1 cellular context compared by ENCODE assay signal in the genomic region with DNA sequence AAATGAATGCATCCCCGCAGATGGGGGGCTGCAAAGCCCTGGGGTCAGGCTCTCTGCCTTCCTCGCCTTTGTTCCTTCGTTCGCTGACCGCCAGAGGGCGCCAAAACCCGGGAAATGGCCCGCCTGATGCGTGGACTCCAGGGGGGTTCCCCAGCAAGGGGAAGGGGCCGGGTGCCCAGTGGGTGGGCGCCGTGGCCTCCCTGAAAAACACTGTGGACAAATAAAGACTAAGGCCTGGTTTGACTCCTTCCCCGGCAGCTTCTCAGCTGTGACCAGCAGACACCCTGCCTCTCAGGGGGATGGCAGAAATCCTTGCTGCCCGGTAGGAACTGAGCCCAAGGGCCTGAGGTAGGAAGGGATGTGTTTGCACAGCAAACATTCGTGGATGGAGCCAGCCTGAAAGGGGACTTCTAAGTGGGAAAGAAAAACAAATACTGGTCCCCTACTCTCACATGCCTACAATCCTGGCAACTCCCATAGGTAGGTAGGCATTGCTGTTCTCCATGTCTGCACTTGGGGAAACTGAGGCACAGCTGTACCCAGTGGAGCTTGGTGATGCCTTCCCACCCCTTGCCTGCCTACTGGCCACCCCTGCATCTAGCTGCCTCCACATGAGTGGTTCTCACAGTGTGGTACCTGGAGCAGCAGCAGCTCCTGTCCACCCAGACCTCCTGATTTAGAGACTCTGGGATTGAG.
A peak's percentile ranks its signal among the peaks of the same experiment; 100 is the strongest.
TF ChIP-seq lines count a peak whose summit lies in the region.

No MANE protein-coding gene starts in this region.

TF ChIP-seq in GM12878, 131 proteins besides CTCF, POLR2A, EP300 and RAD21 (continued from another document):
- TF ChIP-seq, protein P1, sequence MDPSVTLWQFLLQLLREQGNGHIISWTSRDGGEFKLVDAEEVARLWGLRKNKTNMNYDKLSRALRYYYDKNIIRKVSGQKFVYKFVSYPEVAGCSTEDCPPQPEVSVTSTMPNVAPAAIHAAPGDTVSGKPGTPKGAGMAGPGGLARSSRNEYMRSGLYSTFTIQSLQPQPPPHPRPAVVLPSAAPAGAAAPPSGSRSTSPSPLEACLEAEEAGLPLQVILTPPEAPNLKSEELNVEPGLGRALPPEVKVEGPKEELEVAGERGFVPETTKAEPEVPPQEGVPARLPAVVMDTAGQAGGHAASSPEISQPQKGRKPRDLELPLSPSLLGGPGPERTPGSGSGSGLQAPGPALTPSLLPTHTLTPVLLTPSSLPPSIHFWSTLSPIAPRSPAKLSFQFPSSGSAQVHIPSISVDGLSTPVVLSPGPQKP (IDR thresholded peaks at IDR 0.05; ENCODE audit: low read depth, low read length): no peak
- TF ChIP-seq SMC3 (IDR thresholded peaks at IDR 0.05; ENCODE audit: borderline replicate concordance, low read length) (peak; percentile 88), IKZF1 (conservative IDR thresholded peaks at IDR 0.05) (peak; percentile 40; the same call in 1 of the 2 replicates), TAF1 (IDR thresholded peaks at IDR 0.05; ENCODE audit: borderline replicate concordance, low read depth, low read length) (no peak), POLR2AphosphoS5 (IDR thresholded peaks at IDR 0.05; ENCODE audit: low read length) (no peak), RUNX3 (IDR thresholded peaks at IDR 0.05; ENCODE audit: low read length) (no peak), BHLHE40 (IDR thresholded peaks at IDR 0.05; ENCODE audit: borderline replicate concordance in 1 of 2, low read depth in 2 of 2, low read length in 1 of 2) (0 out of 4 replicates have a peak, but pooled peaks of 1 of the 2 experiments have one; percentile 15), FOXM1 (IDR thresholded peaks at IDR 0.05; ENCODE audit: low read depth, low read length) (no peak), YY1 (IDR thresholded peaks at IDR 0.05; ENCODE audit: low read depth, low read length) (peak; percentile 66; the same call in 1 of the 2 replicates), EGR1 (IDR thresholded peaks at IDR 0.05; ENCODE audit: borderline replicate concordance in 1 of 2, low read depth in 2 of 2, low read length in 2 of 2) (no peak), MXI1 (IDR thresholded peaks at IDR 0.05; ENCODE audit: low read depth, low read length) (no peak), SRF (IDR thresholded peaks at IDR 0.05; ENCODE audit: low read depth in 2 of 2, low read length in 2 of 2) (no peak), ZNF207 (IDR thresholded peaks at IDR 0.05; ENCODE audit: borderline replicate concordance) (peak; percentile 59; the same call in 1 of the 2 replicates)
- TF ChIP-seq, protein P2, sequence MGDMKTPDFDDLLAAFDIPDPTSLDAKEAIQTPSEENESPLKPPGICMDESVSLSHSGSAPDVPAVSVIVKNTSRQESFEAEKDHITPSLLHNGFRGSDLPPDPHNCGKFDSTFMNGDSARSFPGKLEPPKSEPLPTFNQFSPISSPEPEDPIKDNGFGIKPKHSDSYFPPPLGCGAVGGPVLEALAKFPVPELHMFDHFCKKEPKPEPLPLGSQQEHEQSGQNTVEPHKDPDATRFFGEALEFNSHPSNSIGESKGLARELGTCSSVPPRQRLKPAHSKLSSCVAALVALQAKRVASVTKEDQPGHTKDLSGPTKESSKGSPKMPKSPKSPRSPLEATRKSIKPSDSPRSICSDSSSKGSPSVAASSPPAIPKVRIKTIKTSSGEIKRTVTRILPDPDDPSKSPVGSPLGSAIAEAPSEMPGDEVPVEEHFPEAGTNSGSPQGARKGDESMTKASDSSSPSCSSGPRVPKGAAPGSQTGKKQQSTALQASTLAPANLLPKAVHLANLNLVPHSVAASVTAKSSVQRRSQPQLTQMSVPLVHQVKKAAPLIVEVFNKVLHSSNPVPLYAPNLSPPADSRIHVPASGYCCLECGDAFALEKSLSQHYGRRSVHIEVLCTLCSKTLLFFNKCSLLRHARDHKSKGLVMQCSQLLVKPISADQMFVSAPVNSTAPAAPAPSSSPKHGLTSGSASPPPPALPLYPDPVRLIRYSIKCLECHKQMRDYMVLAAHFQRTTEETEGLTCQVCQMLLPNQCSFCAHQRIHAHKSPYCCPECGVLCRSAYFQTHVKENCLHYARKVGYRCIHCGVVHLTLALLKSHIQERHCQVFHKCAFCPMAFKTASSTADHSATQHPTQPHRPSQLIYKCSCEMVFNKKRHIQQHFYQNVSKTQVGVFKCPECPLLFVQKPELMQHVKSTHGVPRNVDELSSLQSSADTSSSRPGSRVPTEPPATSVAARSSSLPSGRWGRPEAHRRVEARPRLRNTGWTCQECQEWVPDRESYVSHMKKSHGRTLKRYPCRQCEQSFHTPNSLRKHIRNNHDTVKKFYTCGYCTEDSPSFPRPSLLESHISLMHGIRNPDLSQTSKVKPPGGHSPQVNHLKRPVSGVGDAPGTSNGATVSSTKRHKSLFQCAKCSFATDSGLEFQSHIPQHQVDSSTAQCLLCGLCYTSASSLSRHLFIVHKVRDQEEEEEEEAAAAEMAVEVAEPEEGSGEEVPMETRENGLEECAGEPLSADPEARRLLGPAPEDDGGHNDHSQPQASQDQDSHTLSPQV (IDR thresholded peaks at IDR 0.05): no peak
- TF ChIP-seq, protein P3, sequence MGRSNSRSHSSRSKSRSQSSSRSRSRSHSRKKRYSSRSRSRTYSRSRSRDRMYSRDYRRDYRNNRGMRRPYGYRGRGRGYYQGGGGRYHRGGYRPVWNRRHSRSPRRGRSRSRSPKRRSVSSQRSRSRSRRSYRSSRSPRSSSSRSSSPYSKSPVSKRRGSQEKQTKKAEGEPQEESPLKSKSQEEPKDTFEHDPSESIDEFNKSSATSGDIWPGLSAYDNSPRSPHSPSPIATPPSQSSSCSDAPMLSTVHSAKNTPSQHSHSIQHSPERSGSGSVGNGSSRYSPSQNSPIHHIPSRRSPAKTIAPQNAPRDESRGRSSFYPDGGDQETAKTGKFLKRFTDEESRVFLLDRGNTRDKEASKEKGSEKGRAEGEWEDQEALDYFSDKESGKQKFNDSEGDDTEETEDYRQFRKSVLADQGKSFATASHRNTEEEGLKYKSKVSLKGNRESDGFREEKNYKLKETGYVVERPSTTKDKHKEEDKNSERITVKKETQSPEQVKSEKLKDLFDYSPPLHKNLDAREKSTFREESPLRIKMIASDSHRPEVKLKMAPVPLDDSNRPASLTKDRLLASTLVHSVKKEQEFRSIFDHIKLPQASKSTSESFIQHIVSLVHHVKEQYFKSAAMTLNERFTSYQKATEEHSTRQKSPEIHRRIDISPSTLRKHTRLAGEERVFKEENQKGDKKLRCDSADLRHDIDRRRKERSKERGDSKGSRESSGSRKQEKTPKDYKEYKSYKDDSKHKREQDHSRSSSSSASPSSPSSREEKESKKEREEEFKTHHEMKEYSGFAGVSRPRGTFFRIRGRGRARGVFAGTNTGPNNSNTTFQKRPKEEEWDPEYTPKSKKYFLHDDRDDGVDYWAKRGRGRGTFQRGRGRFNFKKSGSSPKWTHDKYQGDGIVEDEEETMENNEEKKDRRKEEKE (IDR thresholded peaks at IDR 0.05): no peak
- TF ChIP-seq, protein P4, sequence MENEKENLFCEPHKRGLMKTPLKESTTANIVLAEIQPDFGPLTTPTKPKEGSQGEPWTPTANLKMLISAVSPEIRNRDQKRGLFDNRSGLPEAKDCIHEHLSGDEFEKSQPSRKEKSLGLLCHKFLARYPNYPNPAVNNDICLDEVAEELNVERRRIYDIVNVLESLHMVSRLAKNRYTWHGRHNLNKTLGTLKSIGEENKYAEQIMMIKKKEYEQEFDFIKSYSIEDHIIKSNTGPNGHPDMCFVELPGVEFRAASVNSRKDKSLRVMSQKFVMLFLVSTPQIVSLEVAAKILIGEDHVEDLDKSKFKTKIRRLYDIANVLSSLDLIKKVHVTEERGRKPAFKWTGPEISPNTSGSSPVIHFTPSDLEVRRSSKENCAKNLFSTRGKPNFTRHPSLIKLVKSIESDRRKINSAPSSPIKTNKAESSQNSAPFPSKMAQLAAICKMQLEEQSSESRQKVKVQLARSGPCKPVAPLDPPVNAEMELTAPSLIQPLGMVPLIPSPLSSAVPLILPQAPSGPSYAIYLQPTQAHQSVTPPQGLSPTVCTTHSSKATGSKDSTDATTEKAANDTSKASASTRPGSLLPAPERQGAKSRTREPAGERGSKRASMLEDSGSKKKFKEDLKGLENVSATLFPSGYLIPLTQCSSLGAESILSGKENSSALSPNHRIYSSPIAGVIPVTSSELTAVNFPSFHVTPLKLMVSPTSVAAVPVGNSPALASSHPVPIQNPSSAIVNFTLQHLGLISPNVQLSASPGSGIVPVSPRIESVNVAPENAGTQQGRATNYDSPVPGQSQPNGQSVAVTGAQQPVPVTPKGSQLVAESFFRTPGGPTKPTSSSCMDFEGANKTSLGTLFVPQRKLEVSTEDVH (IDR thresholded peaks at IDR 0.05; ENCODE audit: low read depth, partially characterized antibody): no peak
- TF ChIP-seq, protein P5, sequence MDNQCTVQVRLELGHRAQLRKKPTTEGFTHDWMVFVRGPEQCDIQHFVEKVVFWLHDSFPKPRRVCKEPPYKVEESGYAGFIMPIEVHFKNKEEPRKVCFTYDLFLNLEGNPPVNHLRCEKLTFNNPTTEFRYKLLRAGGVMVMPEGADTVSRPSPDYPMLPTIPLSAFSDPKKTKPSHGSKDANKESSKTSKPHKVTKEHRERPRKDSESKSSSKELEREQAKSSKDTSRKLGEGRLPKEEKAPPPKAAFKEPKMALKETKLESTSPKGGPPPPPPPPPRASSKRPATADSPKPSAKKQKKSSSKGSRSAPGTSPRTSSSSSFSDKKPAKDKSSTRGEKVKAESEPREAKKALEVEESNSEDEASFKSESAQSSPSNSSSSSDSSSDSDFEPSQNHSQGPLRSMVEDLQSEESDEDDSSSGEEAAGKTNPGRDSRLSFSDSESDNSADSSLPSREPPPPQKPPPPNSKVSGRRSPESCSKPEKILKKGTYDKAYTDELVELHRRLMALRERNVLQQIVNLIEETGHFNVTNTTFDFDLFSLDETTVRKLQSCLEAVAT (IDR thresholded peaks at IDR 0.05): no peak
- TF ChIP-seq, protein P6, sequence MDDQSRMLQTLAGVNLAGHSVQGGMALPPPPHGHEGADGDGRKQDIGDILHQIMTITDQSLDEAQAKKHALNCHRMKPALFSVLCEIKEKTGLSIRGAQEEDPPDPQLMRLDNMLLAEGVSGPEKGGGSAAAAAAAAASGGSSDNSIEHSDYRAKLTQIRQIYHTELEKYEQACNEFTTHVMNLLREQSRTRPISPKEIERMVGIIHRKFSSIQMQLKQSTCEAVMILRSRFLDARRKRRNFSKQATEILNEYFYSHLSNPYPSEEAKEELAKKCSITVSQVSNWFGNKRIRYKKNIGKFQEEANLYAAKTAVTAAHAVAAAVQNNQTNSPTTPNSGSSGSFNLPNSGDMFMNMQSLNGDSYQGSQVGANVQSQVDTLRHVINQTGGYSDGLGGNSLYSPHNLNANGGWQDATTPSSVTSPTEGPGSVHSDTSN (IDR thresholded peaks at IDR 0.05; ENCODE audit: insufficient replicate concordance, low read depth, low read length): no peak
TF ChIP-seq in GM12878: peak in this region for 8.
